Comparison of ENCODE assay signal across 9 cellular contexts in genomic region chr22:39904024-39904423, GRCh38. TPM values are rescaled to one million over a fixed set of nuclear protein-coding genes. Genes with fewer than 3 reads are reported as not detected.
A peak's percentile ranks its signal among the peaks of the same experiment; 100 is the strongest.
DNase-seq lines count a peak whose midpoint lies in the region; ATAC-seq, FAIRE-seq and TF ChIP-seq lines count a peak whose summit lies in the region.
"Not testable (repeated sequence)": the region's sequence is repeated elsewhere in the genome, so short reads cannot be mapped to it uniquely, and the experiment has no call there.
"Had no signal": no experiment of that assay in that cellular context is flagged by ENCODE, and none has a peak within 500 bp of the region (broad histone marks: within the 10 kb centered on the region; RNA-seq: fewer than 3 reads in every experiment).

No MANE protein-coding gene starts in this region.

- intact Hi-C loops in activated naive CD4-positive, alpha-beta T cell treated with anti-CD3 and anti-CD28 coated beads for 36 hours (cut with micrococcal nuclease), result loop anchor here (5.0 kb wide), 2 partner anchors 33 to 273 kb away; partner anchors contain the start of gene TNRC6B
- intact Hi-C loops in GM12878 (cut with micrococcal nuclease; ENCODE audit: unreplicated experiment), result not testable (repeated sequence)

- ATAC-seq in T-helper 17 cell; activated CD8-positive, alpha-beta T cell treated with anti-CD3 and anti-CD28 coated beads, Interleukin-2, amount 10 ng/mL, durations not matched to agents 7 days and 5 days; GM12878; stimulated activated naive CD8-positive, alpha-beta T cell treated with anti-CD3 and anti-CD28 coated beads, Interleukin-15, amount 100 ng/mL, for 72 hours: not testable (repeated sequence)

- DNase-seq in CD8-positive, alpha-beta memory T cell; T-helper 17 cell; activated CD8-positive, alpha-beta T cell treated with anti-CD3 and anti-CD28 coated beads, Interleukin-2, amount 10 ng/mL, durations not matched to agents 7 days and 5 days; activated naive CD4-positive, alpha-beta T cell treated with anti-CD3 and anti-CD28 coated beads for 36 hours; GM12878 (ENCODE audit: low read depth, low spot score); stimulated activated naive CD8-positive, alpha-beta T cell treated with anti-CD3 and anti-CD28 coated beads, Interleukin-15, amount 100 ng/mL, for 72 hours: not testable (repeated sequence)

- not testable (repeated sequence) for TF ChIP-seq CTCF in GM12878 (IDR thresholded peaks at IDR 0.05 in 2 of 3, conservative IDR thresholded peaks at IDR 0.05 in 1 of 3; ENCODE audit: control insufficient read depth in 2 of 3, extremely low read depth in 1 of 3, insufficient read depth in 1 of 3, low read depth in 3 of 3, low read length in 3 of 3)

- peaks cover 89% of the 10 kb centered on the region for H3K79me2 ChIP-seq in GM12878 (ENCODE audit: control insufficient read depth, insufficient read depth, low read length)

- not testable (repeated sequence) for H4K20me1 ChIP-seq in GM12878 (ENCODE audit: control insufficient read depth, insufficient read depth)

- not testable (repeated sequence) for TF ChIP-seq RAD21 in GM12878 (IDR thresholded peaks at IDR 0.05; ENCODE audit: insufficient read depth, low read depth, low read length)

- in situ Hi-C loops in GM12878 (cut with MboI), result not testable (repeated sequence)

- H3K9me3 Mint-ChIP-seq in CD8-positive, alpha-beta memory T cell; activated CD8-positive, alpha-beta T cell treated with anti-CD3 and anti-CD28 coated beads, Interleukin-2, amount 10 ng/mL, durations not matched to agents 7 days and 5 days (ENCODE audit: insufficient read depth); activated naive CD4-positive, alpha-beta T cell treated with anti-CD3 and anti-CD28 coated beads for 36 hours; stimulated activated naive CD8-positive, alpha-beta T cell treated with anti-CD3 and anti-CD28 coated beads, Interleukin-15, amount 100 ng/mL, for 72 hours: not testable (repeated sequence)

- peak overlapping the region; percentile 91 to 99 (median 97) for H3K4me3 Mint-ChIP-seq in CD8-positive, alpha-beta memory T cell
- peak overlapping the region; percentile 95 for H3K4me3 Mint-ChIP-seq in T-helper 17 cell
- H3K4me3 Mint-ChIP-seq in activated CD8-positive, alpha-beta T cell treated with anti-CD3 and anti-CD28 coated beads, Interleukin-2, amount 10 ng/mL, durations not matched to agents 7 days and 5 days, result peak overlapping the region; percentile 95
- peak overlapping the region; percentile 90 for H3K4me3 Mint-ChIP-seq in activated naive CD4-positive, alpha-beta T cell treated with anti-CD3 and anti-CD28 coated beads for 36 hours
- peak overlapping the region; percentile 89 to 99 for H3K4me3 Mint-ChIP-seq in stimulated activated naive CD8-positive, alpha-beta T cell treated with anti-CD3 and anti-CD28 coated beads, Interleukin-15, amount 100 ng/mL, for 72 hours

- peak overlapping the region; percentile 68 for H3K4me3 ChIP-seq in CD8-positive, alpha-beta memory T cell (ENCODE audit: low read length)
- peak overlapping the region; percentile 66 for H3K4me3 ChIP-seq in GM12878
- peak overlapping the region; percentile 65 for H3K4me3 ChIP-seq in mononuclear cell (ENCODE audit: low read length)

- peak overlapping the region in 7 of 8 donors; percentile 91 to 99 (median 98) for H3K27ac Mint-ChIP-seq in CD8-positive, alpha-beta memory T cell
- not testable (repeated sequence) for H3K27ac Mint-ChIP-seq in T-helper 17 cell
- peak overlapping the region; percentile 97 for H3K27ac Mint-ChIP-seq in activated CD8-positive, alpha-beta T cell treated with anti-CD3 and anti-CD28 coated beads, Interleukin-2, amount 10 ng/mL, durations not matched to agents 7 days and 5 days
- peak overlapping the region; percentile 100 for H3K27ac Mint-ChIP-seq in activated naive CD4-positive, alpha-beta T cell treated with anti-CD3 and anti-CD28 coated beads for 36 hours
- H3K27ac Mint-ChIP-seq in stimulated activated naive CD8-positive, alpha-beta T cell treated with anti-CD3 and anti-CD28 coated beads, Interleukin-15, amount 100 ng/mL, for 72 hours, result peak overlapping the region; percentile 89 to 95

- peaks cover 41 to 53% (median 47%) of the 10 kb centered on the region in 3 donors for H3K4me1 Mint-ChIP-seq in CD8-positive, alpha-beta memory T cell
- peaks cover 44% of the 10 kb centered on the region for H3K4me1 Mint-ChIP-seq in T-helper 17 cell
- peaks cover 35% of the 10 kb centered on the region for H3K4me1 Mint-ChIP-seq in activated CD8-positive, alpha-beta T cell treated with anti-CD3 and anti-CD28 coated beads, Interleukin-2, amount 10 ng/mL, durations not matched to agents 7 days and 5 days (ENCODE audit: low read depth)
- peaks cover 27% of the 10 kb centered on the region for H3K4me1 Mint-ChIP-seq in activated naive CD4-positive, alpha-beta T cell treated with anti-CD3 and anti-CD28 coated beads for 36 hours (ENCODE audit: low read depth)
- H3K4me1 Mint-ChIP-seq in stimulated activated naive CD8-positive, alpha-beta T cell treated with anti-CD3 and anti-CD28 coated beads, Interleukin-15, amount 100 ng/mL, for 72 hours, result peaks cover 34% of the 10 kb centered on the region

- peak overlapping the region; percentile 54 for H3K9ac ChIP-seq in GM12878 (ENCODE audit: control insufficient read depth, insufficient read depth, low read length)

- H3K4me2 ChIP-seq in GM12878 (ENCODE audit: control insufficient read depth, insufficient read depth), result peak overlapping the region; percentile 55

- H3K27ac ChIP-seq in CD8-positive, alpha-beta memory T cell (ENCODE audit: low read depth, low read length), result peak overlapping the region; percentile 20
- H3K27ac ChIP-seq in GM12878 (ENCODE audit: control insufficient read depth, insufficient read depth), result peak overlapping the region; percentile 87

- CTCF ChIA-PET in CD8-positive, alpha-beta memory T cell (lab: Charles Lee), result interaction anchor here (0.7 to 1.5 kb wide), 3 partner anchors 18 to 114 kb away, joined by 3 to 6 read pairs (median 3); no protein-coding TSS in a partner anchor
- CTCF ChIA-PET in activated CD8-positive, alpha-beta T cell treated with anti-CD3 and anti-CD28 coated beads, Interleukin-2, amount 10 ng/mL, durations not matched to agents 7 days and 5 days (lab: Charles Lee), result interaction anchor here (0.6 to 16.0 kb wide), 5 partner anchors 13 to 356 kb away, joined by 3 to 242 read pairs (median 7); no protein-coding TSS in a partner anchor
- CTCF ChIA-PET in activated naive CD4-positive, alpha-beta T cell treated with anti-CD3 and anti-CD28 coated beads for 36 hours (lab: Charles Lee), result interaction anchor here (0.8 to 1.3 kb wide), 3 partner anchors 9 to 56 kb away, joined by 3 read pairs; no protein-coding TSS in a partner anchor
- CTCF ChIA-PET in GM12878 (lab: Yijun Ruan, JAX), result interaction anchor here (0.8 to 2.2 kb wide), 5 partner anchors 9 to 121 kb away, joined by 3 to 11 read pairs (median 4); no protein-coding TSS in a partner anchor

- not testable (repeated sequence) for BruUV-seq in GM12878 (replicated peaks; lab: Mats Ljungman, UMichigan)

- H3K27me3 Mint-ChIP-seq in CD8-positive, alpha-beta memory T cell; T-helper 17 cell; activated CD8-positive, alpha-beta T cell treated with anti-CD3 and anti-CD28 coated beads, Interleukin-2, amount 10 ng/mL, durations not matched to agents 7 days and 5 days (ENCODE audit: low read depth); activated naive CD4-positive, alpha-beta T cell treated with anti-CD3 and anti-CD28 coated beads for 36 hours (ENCODE audit: low read depth); stimulated activated naive CD8-positive, alpha-beta T cell treated with anti-CD3 and anti-CD28 coated beads, Interleukin-15, amount 100 ng/mL, for 72 hours: not testable (repeated sequence)

- H3K27me3 ChIP-seq in CD8-positive, alpha-beta memory T cell (ENCODE audit: insufficient read depth, low read length, poor library complexity, severe bottlenecking); GM12878 (replicated peaks in 1 of 2; ENCODE audit: control insufficient read depth in 2 of 2, insufficient read depth in 2 of 2, low read length in 1 of 2); mononuclear cell (ENCODE audit: insufficient read depth, low read length): not testable (repeated sequence)

- TF ChIP-seq EP300 in GM12878 (IDR thresholded peaks at IDR 0.05; ENCODE audit: borderline replicate concordance in 1 of 2, control insufficient read depth in 1 of 2, low read depth in 2 of 2, low read length in 2 of 2), result not testable (repeated sequence)

- not testable (repeated sequence) for FAIRE-seq in GM12878 (lab: Jason Lieb, UNC)

- not testable (repeated sequence) for H3K36me3 ChIP-seq in CD8-positive, alpha-beta memory T cell (ENCODE audit: insufficient read depth, low read length); GM12878 (ENCODE audit: control insufficient read depth in 2 of 2, insufficient read depth in 2 of 2, low read length in 1 of 2)

- H3K9me3 ChIP-seq in CD8-positive, alpha-beta memory T cell (ENCODE audit: low read length); T-helper 17 cell (ENCODE audit: control insufficient read depth, low read length, poor library complexity, severe bottlenecking); GM12878 (replicated peaks; ENCODE audit: control insufficient read depth, insufficient read depth, low read length); mononuclear cell (ENCODE audit: low read depth, low read length): not testable (repeated sequence)

- 93% methylated on average over 10 of the region's 10 CpGs for WGBS in GM12878 (ENCODE audit: insufficient coverage, insufficient replicate concordance, low lambda C conversion rate, missing lambda C conversion rate)

- SMC1A ChIA-PET in GM12878 (lab: Charles Lee; ENCODE audit: uncharacterized antibody, unreplicated experiment), result interaction anchor here (1.0 to 11.1 kb wide), 9 partner anchors 8 to 120 kb away, joined by 3 to 102 read pairs (median 4); no protein-coding TSS in a partner anchor

- peaks cover 31% of the 10 kb centered on the region for H3K4me1 ChIP-seq in CD8-positive, alpha-beta memory T cell (ENCODE audit: insufficient read depth, low read length)
- H3K4me1 ChIP-seq in GM12878 (ENCODE audit: control insufficient read depth, insufficient read depth, low read length) (peaks cover 30% of the 10 kb centered on the region), mononuclear cell (ENCODE audit: insufficient read depth, low read length) (peaks cover 30% of the 10 kb centered on the region)

- not testable (repeated sequence) for H2AFZ ChIP-seq in GM12878 (ENCODE audit: control insufficient read depth, low read depth, low read length)

- POLR2A ChIA-PET in CD8-positive, alpha-beta memory T cell (lab: Charles Lee), result interaction anchor here (0.8 to 1.8 kb wide), 5 partner anchors 9 to 29 kb away, joined by 3 to 9 read pairs (median 4); no protein-coding TSS in a partner anchor
- POLR2A ChIA-PET in activated CD8-positive, alpha-beta T cell treated with anti-CD3 and anti-CD28 coated beads, Interleukin-2, amount 10 ng/mL, durations not matched to agents 7 days and 5 days (lab: Charles Lee), result interaction anchor here (0.7 to 17.3 kb wide), 3 partner anchors 11 to 1049 kb away, joined by 3 to 412 read pairs (median 166); no protein-coding TSS in a partner anchor
- POLR2A ChIA-PET in GM12878 (lab: Charles Lee), result interaction anchor here (1.6 kb wide), 1 partner anchor 33 kb away, joined by 4 read pairs; no protein-coding TSS in a partner anchor

- not testable (repeated sequence) for TF ChIP-seq POLR2A in GM12878 (IDR thresholded peaks at IDR 0.05; ENCODE audit: low read depth, low read length)

- peaks cover 17 to 60% (median 18%) of the 10 kb centered on the region in 3 donors for H3K36me3 Mint-ChIP-seq in CD8-positive, alpha-beta memory T cell
- H3K36me3 Mint-ChIP-seq in T-helper 17 cell (ENCODE audit: low read depth); activated naive CD4-positive, alpha-beta T cell treated with anti-CD3 and anti-CD28 coated beads for 36 hours (ENCODE audit: low read depth): not testable (repeated sequence)
- H3K36me3 Mint-ChIP-seq in activated CD8-positive, alpha-beta T cell treated with anti-CD3 and anti-CD28 coated beads, Interleukin-2, amount 10 ng/mL, durations not matched to agents 7 days and 5 days (ENCODE audit: low read depth), result peaks cover 70% of the 10 kb centered on the region

- RAD21 ChIA-PET in GM12878 (lab: Charles Lee; ENCODE audit: unreplicated experiment), result not testable (repeated sequence)

RNA-seq across cellular contexts. Expression of gene GRAP2, which starts 3.1 kb away (rescaled TPM):
- 10 to 100 TPM; 41.8 to 53.2 TPM for total RNA-seq in CD8-positive, alpha-beta memory T cell
- 103 TPM for polyA plus RNA-seq in CD8-positive, alpha-beta memory T cell
- total RNA-seq in T-helper 17 cell (100 to 1,000 TPM; 113 to 195 TPM), GM12878 (2014; rRNA removed) (61.0 and 68.1 TPM in 2 replicates), GM12878 (2014; rRNA removed; fragmentation: Illumina TruSeq; extraction: Trizol) (30.2 and 31.6 TPM in 2 replicates), GM12878 (2021) (68.8 and 77.8 TPM in 2 replicates), mononuclear cell (94.1 TPM)
- 100 to 1,000 TPM; 235 to 239 TPM for total RNA-seq in activated CD8-positive, alpha-beta T cell treated with anti-CD3 and anti-CD28 coated beads, Interleukin-2, amount 10 ng/mL, durations not matched to agents 7 days and 5 days
- 10 to 100 TPM; 25.5 to 29.4 TPM for total RNA-seq in activated naive CD4-positive, alpha-beta T cell treated with anti-CD3 and anti-CD28 coated beads for 36 hours
- 205 and 218 TPM in 2 replicates for total RNA-seq in GM12878 (2013; cell fraction: nucleolus; rRNA removed)
- polyA plus RNA-seq in GM12878 (2011; ENCODE audit: low read depth), result 9.7 TPM
- polyA plus RNA-seq in GM12878 (2011; rRNA removed) (59.1 and 79.1 TPM in 2 replicates), GM12878 (2014; fragmentation: Illumina TruSeq; extraction: Trizol) (30.1 and 37.5 TPM in 2 replicates), GM12878 (2014; fragmentation: Nextera tagmentation; extraction: Ambion mirVana) (1 to 10 TPM; 3.3 to 5.4 TPM), GM12878 (2014; rRNA removed) (63.7 and 65.8 TPM in 2 replicates), GM12878 (2016; fragmentation: Nextera tagmentation; extraction: Ambion mirVana) (10 to 100 TPM; 59.0 to 60.2 TPM)
- polyA plus RNA-seq in GM12878 (2011; cell fraction: cytosol; rRNA removed), result 101 and 123 TPM in 2 replicates
- polyA plus RNA-seq in GM12878 (2011; cell fraction: nucleus; rRNA removed), result 141 and 178 TPM in 2 replicates
- polyA plus RNA-seq in GM12878 (2012), result 22.0 and 26.1 TPM in 2 replicates
- polyA minus RNA-seq in GM12878 (2011; rRNA and poly(A)+ RNA removed), result 62.8 and 82.6 TPM in 2 replicates
- 25.3 and 35.1 TPM in 2 replicates for polyA minus RNA-seq in GM12878 (2011; cell fraction: cytosol; rRNA and poly(A)+ RNA removed)
- 39.8 and 66.1 TPM in 2 replicates for polyA minus RNA-seq in GM12878 (2011; cell fraction: nucleus; rRNA and poly(A)+ RNA removed)
- total RNA-seq: A673, PC-9 had no signal

RNA-seq across cellular contexts. Expression of gene ENTHD1, which starts 10.5 kb away (rescaled TPM):
- under 1 TPM; 0.16 to 0.35 TPM for total RNA-seq in CD8-positive, alpha-beta memory T cell
- 0.16 TPM for polyA plus RNA-seq in CD8-positive, alpha-beta memory T cell
- total RNA-seq in T-helper 17 cell (not detected), GM12878 (2014; rRNA removed) (0.11 and 0.23 TPM in 2 replicates), GM12878 (2014; rRNA removed; fragmentation: Illumina TruSeq; extraction: Trizol) (0.22 and 0.28 TPM in 2 replicates), GM12878 (2021) (0.15 and 0.21 TPM in 2 replicates), mononuclear cell (0.10 TPM)
- total RNA-seq in activated CD8-positive, alpha-beta T cell treated with anti-CD3 and anti-CD28 coated beads, Interleukin-2, amount 10 ng/mL, durations not matched to agents 7 days and 5 days, result under 1 TPM in 1 of 2 experiments, not detected in 1; 0.11 TPM
- under 1 TPM; 0.64 to 0.81 TPM for total RNA-seq in activated naive CD4-positive, alpha-beta T cell treated with anti-CD3 and anti-CD28 coated beads for 36 hours
- 1.5 and 1.9 TPM in 2 replicates for total RNA-seq in GM12878 (2013; cell fraction: nucleolus; rRNA removed)
- polyA plus RNA-seq in GM12878 (2011; ENCODE audit: low read depth), result not detected
- polyA plus RNA-seq in GM12878 (2011; rRNA removed) (0.52 and 0.73 TPM in 2 replicates), GM12878 (2014; fragmentation: Illumina TruSeq; extraction: Trizol) (0.13 and 0.49 TPM in 2 replicates), GM12878 (2014; fragmentation: Nextera tagmentation; extraction: Ambion mirVana) (under 1 TPM; 0.13 to 0.24 TPM), GM12878 (2014; rRNA removed) (0.09 TPM in 2 replicates), GM12878 (2016; fragmentation: Nextera tagmentation; extraction: Ambion mirVana) (under 1 TPM in 1 of 2 experiments, not detected in 1; 0.21 TPM)
- polyA plus RNA-seq in GM12878 (2011; cell fraction: cytosol; rRNA removed), result 0.13 and 0.16 TPM in 2 replicates
- polyA plus RNA-seq in GM12878 (2011; cell fraction: nucleus; rRNA removed), result 0.12 and 0.21 TPM in 2 replicates
- polyA plus RNA-seq in GM12878 (2012), result 0.08 TPM in 1 of 2 replicates, not detected in the other
- polyA minus RNA-seq in GM12878 (2011; rRNA and poly(A)+ RNA removed), result 0.26 and 0.37 TPM in 2 replicates
- not detected in 2 replicates for polyA minus RNA-seq in GM12878 (2011; cell fraction: cytosol; rRNA and poly(A)+ RNA removed)
- 0.36 and 0.77 TPM in 2 replicates for polyA minus RNA-seq in GM12878 (2011; cell fraction: nucleus; rRNA and poly(A)+ RNA removed)
- total RNA-seq: A673, PC-9 had no signal

RNA-seq across cellular contexts. Expression of gene TMA7B, which starts 56.2 kb away (rescaled TPM):
- total RNA-seq in CD8-positive, alpha-beta memory T cell, result 1 to 10 TPM; 1.4 to 2.0 TPM
- polyA plus RNA-seq in CD8-positive, alpha-beta memory T cell, result 3.0 TPM
- total RNA-seq in T-helper 17 cell (10 to 100 TPM in 1 of 2 donors, 1 to 10 TPM in 1; 7.2 to 22.5 TPM), GM12878 (2014; rRNA removed) (1.5 and 2.1 TPM in 2 replicates), GM12878 (2014; rRNA removed; fragmentation: Illumina TruSeq; extraction: Trizol) (2.6 and 2.7 TPM in 2 replicates), GM12878 (2021) (1.6 and 2.2 TPM in 2 replicates), mononuclear cell (7.9 TPM)
- total RNA-seq in activated CD8-positive, alpha-beta T cell treated with anti-CD3 and anti-CD28 coated beads, Interleukin-2, amount 10 ng/mL, durations not matched to agents 7 days and 5 days, result 1 to 10 TPM; 8.6 to 8.7 TPM
- 1 to 10 TPM; 1.1 to 1.5 TPM for total RNA-seq in activated naive CD4-positive, alpha-beta T cell treated with anti-CD3 and anti-CD28 coated beads for 36 hours
- total RNA-seq in GM12878 (2013; cell fraction: nucleolus; rRNA removed), result 59.4 and 63.4 TPM in 2 replicates
- 0.21 TPM for polyA plus RNA-seq in GM12878 (2011; ENCODE audit: low read depth)
- polyA plus RNA-seq in GM12878 (2011; rRNA removed) (2.9 and 3.7 TPM in 2 replicates), GM12878 (2014; fragmentation: Illumina TruSeq; extraction: Trizol) (0.14 and 0.87 TPM in 2 replicates), GM12878 (2014; fragmentation: Nextera tagmentation; extraction: Ambion mirVana) (1 to 10 TPM in 1 of 2 experiments, under 1 TPM in 1; 0.33 to 1.6 TPM), GM12878 (2014; rRNA removed) (1.3 TPM in 2 replicates), GM12878 (2016; fragmentation: Nextera tagmentation; extraction: Ambion mirVana) (1 to 10 TPM; 1.6 to 2.0 TPM)
- polyA plus RNA-seq in GM12878 (2011; cell fraction: cytosol; rRNA removed), result 0.75 and 0.79 TPM in 2 replicates
- polyA plus RNA-seq in GM12878 (2011; cell fraction: nucleus; rRNA removed), result 3.0 and 3.5 TPM in 2 replicates
- polyA plus RNA-seq in GM12878 (2012), result 0.31 and 0.35 TPM in 2 replicates
- 3.3 and 3.4 TPM in 2 replicates for polyA minus RNA-seq in GM12878 (2011; rRNA and poly(A)+ RNA removed)
- polyA minus RNA-seq in GM12878 (2011; cell fraction: cytosol; rRNA and poly(A)+ RNA removed), result not detected in 2 replicates
- polyA minus RNA-seq in GM12878 (2011; cell fraction: nucleus; rRNA and poly(A)+ RNA removed), result 2.7 and 4.8 TPM in 2 replicates
- total RNA-seq: A673, PC-9 had no signal
